ENCODE assay signal across 1 cellular context in genomic region chr2:201040867-201041628, GRCh38.
TF ChIP-seq lines count a peak whose summit lies in the region.

No MANE protein-coding gene starts in this region.

TF ChIP-seq in HepG2, 621 proteins besides CTCF, POLR2A, EP300 and RAD21 (continued from another document and continues in another):
- TF ChIP-seq PREB (CRISPR knock-in tag; IDR thresholded peaks at IDR 0.05): no peak
- TF ChIP-seq KLF13 (CRISPR knock-in tag; IDR thresholded peaks at IDR 0.05): no peak
- TF ChIP-seq STAT5B (CRISPR knock-in tag; IDR thresholded peaks at IDR 0.05): no peak
- no peak for TF ChIP-seq KLF12 (CRISPR knock-in tag; IDR thresholded peaks at IDR 0.05; ENCODE audit: borderline replicate concordance)
- peak; percentile 73; the same call in 1 of the 2 replicates for TF ChIP-seq PPARG (CRISPR knock-in tag; conservative IDR thresholded peaks at IDR 0.05)
- no peak for TF ChIP-seq ZBTB21 (CRISPR knock-in tag; IDR thresholded peaks at IDR 0.05)
- no peak for TF ChIP-seq PHF21A (CRISPR knock-in tag; IDR thresholded peaks at IDR 0.05)
- no peak for TF ChIP-seq THYN1 (CRISPR knock-in tag; IDR thresholded peaks at IDR 0.05; ENCODE audit: borderline replicate concordance, low read depth)
- no peak for TF ChIP-seq FLYWCH1 (CRISPR knock-in tag; IDR thresholded peaks at IDR 0.05)
- no peak for TF ChIP-seq ZNF639 (CRISPR knock-in tag; conservative IDR thresholded peaks at IDR 0.05)
- no peak for TF ChIP-seq ZNF577 (CRISPR knock-in tag; IDR thresholded peaks at IDR 0.05; ENCODE audit: borderline replicate concordance, low read depth)
- TF ChIP-seq SYNCRIP (IDR thresholded peaks at IDR 0.05; ENCODE audit: insufficient read depth, low read depth, low read length): no peak
- no peak for TF ChIP-seq ZBTB44 (CRISPR knock-in tag; IDR thresholded peaks at IDR 0.05)
- TF ChIP-seq SP2 (CRISPR knock-in tag; IDR thresholded peaks at IDR 0.05): no peak
- TF ChIP-seq SP4 (CRISPR knock-in tag; IDR thresholded peaks at IDR 0.05): no peak
- TF ChIP-seq HOXD1 (CRISPR knock-in tag; IDR thresholded peaks at IDR 0.05): no peak
- TF ChIP-seq ZNF446 (CRISPR knock-in tag; IDR thresholded peaks at IDR 0.05): no peak
- no peak for TF ChIP-seq ZNF761 (CRISPR knock-in tag; conservative IDR thresholded peaks at IDR 0.05)
- no peak for TF ChIP-seq ASH2L (IDR thresholded peaks at IDR 0.05; ENCODE audit: insufficient read length, low read depth, low read length)
- no peak for TF ChIP-seq ZC3H4 (CRISPR knock-in tag; IDR thresholded peaks at IDR 0.05; ENCODE audit: borderline replicate concordance)
- TF ChIP-seq ATF2 (CRISPR knock-in tag; IDR thresholded peaks at IDR 0.05): peak; percentile 24; the same call in 1 of the 2 replicates
- no peak for TF ChIP-seq ZFAT (CRISPR knock-in tag; conservative IDR thresholded peaks at IDR 0.05)
- TF ChIP-seq DR1 (CRISPR knock-in tag; IDR thresholded peaks at IDR 0.05): no peak
- TF ChIP-seq NR2F6 (IDR thresholded peaks at IDR 0.05): peak; percentile 66
- TF ChIP-seq NR2F6 (CRISPR knock-in tag; IDR thresholded peaks at IDR 0.05): peak; percentile 70
- 0 out of 2 replicates have a peak, but pooled peaks have one; percentile 31 for TF ChIP-seq POGZ (CRISPR knock-in tag; IDR thresholded peaks at IDR 0.05)
- TF ChIP-seq LCORL (IDR thresholded peaks at IDR 0.05): no peak
- no peak for TF ChIP-seq LCORL (CRISPR knock-in tag; IDR thresholded peaks at IDR 0.05)
- TF ChIP-seq E2F5 (CRISPR knock-in tag; conservative IDR thresholded peaks at IDR 0.05): no peak
- TF ChIP-seq ZNF383 (CRISPR knock-in tag; IDR thresholded peaks at IDR 0.05; ENCODE audit: borderline replicate concordance): no peak
- TF ChIP-seq NFAT5 (CRISPR knock-in tag; IDR thresholded peaks at IDR 0.05): no peak
- no peak for TF ChIP-seq KLF6 (CRISPR knock-in tag; IDR thresholded peaks at IDR 0.05)
- no peak for TF ChIP-seq ZBTB25 (CRISPR knock-in tag; IDR thresholded peaks at IDR 0.05)
- no peak for TF ChIP-seq ZKSCAN1 (IDR thresholded peaks at IDR 0.05; ENCODE audit: low read length)
- TF ChIP-seq TEF (CRISPR knock-in tag; IDR thresholded peaks at IDR 0.05): peak; percentile 86
- no peak for TF ChIP-seq ZFP36 (IDR thresholded peaks at IDR 0.05; ENCODE audit: borderline replicate concordance, low read depth, low read length, partially characterized antibody)
- no peak for TF ChIP-seq ZNF883 (CRISPR knock-in tag; IDR thresholded peaks at IDR 0.05; ENCODE audit: not compliant biosample characterization)
- no peak for TF ChIP-seq ZNF670 (CRISPR knock-in tag; IDR thresholded peaks at IDR 0.05; ENCODE audit: borderline replicate concordance)
- no peak for TF ChIP-seq SNAPC2 (CRISPR knock-in tag; IDR thresholded peaks at IDR 0.05)
- TF ChIP-seq ZNF678 (CRISPR knock-in tag; IDR thresholded peaks at IDR 0.05): no peak
- TF ChIP-seq ZNF44 (CRISPR knock-in tag; IDR thresholded peaks at IDR 0.05): no peak
- TF ChIP-seq CREBL2 (CRISPR knock-in tag; IDR thresholded peaks at IDR 0.05; ENCODE audit: borderline replicate concordance): no peak
- no peak for TF ChIP-seq TFE3 (CRISPR knock-in tag; IDR thresholded peaks at IDR 0.05)
- TF ChIP-seq DMTF1 (CRISPR knock-in tag; IDR thresholded peaks at IDR 0.05): no peak
- peak; percentile 83 for TF ChIP-seq BCL6 (CRISPR knock-in tag; IDR thresholded peaks at IDR 0.05)
- TF ChIP-seq ZNF768 (CRISPR knock-in tag; IDR thresholded peaks at IDR 0.05): no peak
- 0 out of 2 replicates have a peak, but pooled peaks have one; percentile 12 for TF ChIP-seq ELF3 (CRISPR knock-in tag; IDR thresholded peaks at IDR 0.05)
- no peak for TF ChIP-seq ZNF572 (CRISPR knock-in tag; IDR thresholded peaks at IDR 0.05)
- TF ChIP-seq NFIC (IDR thresholded peaks at IDR 0.05; ENCODE audit: low read length): no peak
